Comparison of ENCODE assay signal across 15 cellular contexts in genomic region chr2:233185963-233186362, GRCh38.
DNase-seq lines count a peak whose midpoint lies in the region; ATAC-seq and TF ChIP-seq lines count a peak whose summit lies in the region.
"Had no signal": no experiment of that assay in that cellular context is flagged by ENCODE, and none has a peak within 500 bp of the region (broad histone marks: within the 10 kb centered on the region; RNA-seq: fewer than 3 reads in every experiment).

No MANE protein-coding gene starts in this region.

- H3K27me3 ChIP-seq in BLaER1 treated with 17β-estradiol and CSF1 and Interleukin-3, amounts not matched to agents 10 nM and 100 nM: no peaks in the 10 kb centered on the region
- H3K27me3 ChIP-seq in thyroid gland: no peaks in the 10 kb centered on the region
- H3K27me3 ChIP-seq: testis had no signal

- H3K27ac Mint-ChIP-seq in dendritic cell treated with granulocyte-macrophage colony-stimulating factor and Interleukin-4, amounts not matched to agents 40 ng/mL and 50 ng/mL, for 4 days: peak overlapping the region; percentile 79
- H3K27ac Mint-ChIP-seq: activated naive CD4-positive, alpha-beta T cell treated with anti-CD3 and anti-CD28 coated beads, Interleukin-2, amount 50 U/mL, for 24 hours had no signal

- peaks cover 0 to 8% (median 0%) of the 10 kb centered on the region in 11 experiments; a peak in 4 of 22 replicates for H3K9me3 ChIP-seq in BLaER1 treated with 17β-estradiol and CSF1 and Interleukin-3, amounts not matched to agents 10 nM and 100 nM (replicated peaks in 1 of 11)
- no peaks in the 10 kb centered on the region for H3K9me3 ChIP-seq in thyroid gland
- H3K9me3 ChIP-seq: SK-N-SH, testis had no signal

- peaks cover 29 to 99% (median 64%) of the 10 kb centered on the region in 10 experiments for H3K4me1 ChIP-seq in BLaER1 treated with 17β-estradiol and CSF1 and Interleukin-3, amounts not matched to agents 10 nM and 100 nM
- H3K4me1 ChIP-seq in thyroid gland: no peaks in the 10 kb centered on the region
- H3K4me1 ChIP-seq: testis had no signal

- peaks cover 92 to 99% (median 95%) of the 10 kb centered on the region in 11 experiments for H3K36me3 ChIP-seq in BLaER1 treated with 17β-estradiol and CSF1 and Interleukin-3, amounts not matched to agents 10 nM and 100 nM
- no peaks in the 10 kb centered on the region for H3K36me3 ChIP-seq in thyroid gland

- intact Hi-C loops in dendritic cell treated with granulocyte-macrophage colony-stimulating factor and Interleukin-4, amounts not matched to agents 40 ng/mL and 50 ng/mL, for 4 days (cut with micrococcal nuclease): no loop called here
- intact Hi-C loops in thyroid gland (cut with DNase I): no loop called here

- peak; percentile 69 for DNase-seq in NOMO-1 treated with dmso at 0.1 percent for 144 hours (lab: John Stamatoyannopoulos, UW; ENCODE audit: unreplicated experiment)
- DNase-seq in GDM1 (lab: John Stamatoyannopoulos, UW): no peak
- DNase-seq in thyroid gland: no peak
- no peak for DNase-seq in DMS153 (lab: John Stamatoyannopoulos, UW)
- DNase-seq: DMS 273 treated with DMSO at 0.1 percent for 48 hours, NCI-H187, NCI-H774, SK-N-SH, testis, WERI-Rb-1 had no signal

- H3K9ac ChIP-seq in BLaER1 treated with 17β-estradiol and CSF1 and Interleukin-3, amounts not matched to agents 10 nM and 100 nM: peak overlapping the region; percentile 29 to 69 (median 64); a peak in 18 of 22 replicates
- H3K9ac ChIP-seq: SK-N-SH had no signal

- TF ChIP-seq POLR2A in thyroid gland (IDR thresholded peaks at IDR 0.05): no peak

- ATAC-seq in GM19351 (IDR thresholded peaks at IDR 0.05; ENCODE audit: unreplicated experiment) (peak; percentile 53), HG02610 (IDR thresholded peaks at IDR 0.05; ENCODE audit: unreplicated experiment) (no peak)

- peak overlapping the region; percentile 46 to 91 (median 78) for H3K4me2 ChIP-seq in BLaER1 treated with 17β-estradiol and CSF1 and Interleukin-3, amounts not matched to agents 10 nM and 100 nM
- H3K4me2 ChIP-seq: SK-N-SH had no signal

- no peak overlapping the region for H3K4me3 Mint-ChIP-seq in dendritic cell treated with granulocyte-macrophage colony-stimulating factor and Interleukin-4, amounts not matched to agents 40 ng/mL and 50 ng/mL, for 4 days
- H3K4me3 Mint-ChIP-seq: activated naive CD4-positive, alpha-beta T cell treated with anti-CD3 and anti-CD28 coated beads, Interleukin-2, amount 50 U/mL, for 24 hours had no signal

- H3K9me3 Mint-ChIP-seq in dendritic cell treated with granulocyte-macrophage colony-stimulating factor and Interleukin-4, amounts not matched to agents 40 ng/mL and 50 ng/mL, for 4 days: peaks cover 8% of the 10 kb centered on the region
- H3K9me3 Mint-ChIP-seq: activated naive CD4-positive, alpha-beta T cell treated with anti-CD3 and anti-CD28 coated beads, Interleukin-2, amount 50 U/mL, for 24 hours had no signal

- peaks cover 0 to 38% (median 9%) of the 10 kb centered on the region in 11 experiments; a peak in 7 of 22 replicates for H4K20me1 ChIP-seq in BLaER1 treated with 17β-estradiol and CSF1 and Interleukin-3, amounts not matched to agents 10 nM and 100 nM

- H3K27me3 Mint-ChIP-seq in dendritic cell treated with granulocyte-macrophage colony-stimulating factor and Interleukin-4, amounts not matched to agents 40 ng/mL and 50 ng/mL, for 4 days: no peaks in the 10 kb centered on the region
- H3K27me3 Mint-ChIP-seq: activated naive CD4-positive, alpha-beta T cell treated with anti-CD3 and anti-CD28 coated beads, Interleukin-2, amount 50 U/mL, for 24 hours had no signal

- no peak for TF ChIP-seq CTCF in thyroid gland (IDR thresholded peaks at IDR 0.05)

- peaks cover 91% of the 10 kb centered on the region for H3K4me1 Mint-ChIP-seq in dendritic cell treated with granulocyte-macrophage colony-stimulating factor and Interleukin-4, amounts not matched to agents 40 ng/mL and 50 ng/mL, for 4 days (ENCODE audit: low read depth)
- H3K4me1 Mint-ChIP-seq: activated naive CD4-positive, alpha-beta T cell treated with anti-CD3 and anti-CD28 coated beads, Interleukin-2, amount 50 U/mL, for 24 hours had no signal

- peaks cover 100% of the 10 kb centered on the region for H3K36me3 Mint-ChIP-seq in dendritic cell treated with granulocyte-macrophage colony-stimulating factor and Interleukin-4, amounts not matched to agents 40 ng/mL and 50 ng/mL, for 4 days (ENCODE audit: low read depth)

- peak overlapping the region; percentile 49 to 80 (median 75); a peak in 21 of 22 replicates for H3K27ac ChIP-seq in BLaER1 treated with 17β-estradiol and CSF1 and Interleukin-3, amounts not matched to agents 10 nM and 100 nM
- H3K27ac ChIP-seq in thyroid gland: no peak overlapping the region
- H3K27ac ChIP-seq: testis, WERI-Rb-1 had no signal

- H3K4me3 ChIP-seq in BLaER1 treated with 17β-estradiol and CSF1 and Interleukin-3, amounts not matched to agents 10 nM and 100 nM: peak overlapping the region in 2 of 10 experiments; percentile 7 to 36; a peak in 2 of 20 replicates
- H3K4me3 ChIP-seq in thyroid gland (replicated peaks in 1 of 3): no peak overlapping the region
- H3K4me3 ChIP-seq: testis had no signal

- 90 to 92% methylated on average over 8 of the region's 8 CpGs for WGBS in thyroid gland, 2 donors

Comparison
In these comparisons a context has a peak if more than half of its experiments do, and no peak if none do; other contexts are left out.
1. H3K27ac ChIP-seq: peak in BLaER1 treated with 17β-estradiol and CSF1 and Interleukin-3, amounts not matched to agents 10 nM and 100 nM (11 of 11); none in thyroid gland (0 of 3).